Comparison of ENCODE assay signal across 9 cellular contexts in the genomic region with DNA sequence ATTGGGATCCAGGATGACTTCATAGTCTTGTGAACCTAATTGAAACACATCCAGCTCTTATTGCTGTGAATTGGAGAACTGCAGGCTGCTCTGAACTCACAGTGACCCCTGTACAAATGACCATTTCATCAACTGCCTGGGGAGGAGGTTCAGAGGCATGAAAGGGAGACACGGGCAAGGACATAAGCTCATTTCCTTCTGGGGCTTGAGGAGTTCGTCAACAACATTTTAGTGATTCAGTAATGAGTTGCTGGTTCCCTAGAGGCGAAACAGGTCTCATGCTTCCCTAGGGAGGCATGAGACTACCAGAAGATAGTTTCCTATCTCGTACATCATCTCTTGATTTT.
DNase-seq lines count a peak whose midpoint lies in the region; ATAC-seq and TF ChIP-seq lines count a peak whose summit lies in the region.
"Had no signal": no experiment of that assay in that cellular context is flagged by ENCODE, and none has a peak within 500 bp of the region (broad histone marks: within the 10 kb centered on the region; RNA-seq: fewer than 3 reads in every experiment).

No MANE protein-coding gene starts in this region.

- ATAC-seq in HG03097 (IDR thresholded peaks at IDR 0.05; ENCODE audit: low FRiP score, unreplicated experiment) (peak; percentile 62), memory B cell (ENCODE audit: low read depth) (no peak), GM21515 (IDR thresholded peaks at IDR 0.05; ENCODE audit: unreplicated experiment) (no peak)

- DNase-seq in A172 (ENCODE audit: low spot score) (peak; percentile 55), cardiac fibroblast (ENCODE audit: low read depth in 2 of 2) (peak; percentile 88 to 91), memory B cell (ENCODE audit: low spot score in 2 of 2) (no peak), NCI-H524 (lab: John Stamatoyannopoulos, UW) (no peak), pons (ENCODE audit: low spot score) (no peak), ACHN (no peak)
- DNase-seq: GDM1 had no signal

- peak overlapping the region; percentile 17 for H3K27ac Mint-ChIP-seq in memory B cell

- no peaks in the 10 kb centered on the region for H3K27me3 Mint-ChIP-seq in memory B cell

- in situ Hi-C loops in ACHN (cut with HindIII; ENCODE audit: low pct_ligation_motif_present, low pct_unique_long_range_greater_than_20kb, low sequenced_read_pairs): no loop called here

- no peak overlapping the region for H3K4me3 ChIP-seq in cardiac fibroblast (replicated peaks in 1 of 2; ENCODE audit: low read depth in 2 of 2, low read length in 2 of 2)

- no peaks in the 10 kb centered on the region for H3K9me3 Mint-ChIP-seq in memory B cell

- no peak for TF ChIP-seq CTCF in cardiac fibroblast (IDR thresholded peaks at IDR 0.05; ENCODE audit: low read depth, low read length)

- no peak overlapping the region for H3K4me3 Mint-ChIP-seq in memory B cell

- H3K4me1 Mint-ChIP-seq in memory B cell: peaks cover 28% of the 10 kb centered on the region

- H3K36me3 Mint-ChIP-seq in memory B cell: no peaks in the 10 kb centered on the region

Comparison
In these comparisons a context has a peak if more than half of its experiments do, and no peak if none do; other contexts are left out.
1. DNase-seq: peak in A172 (single experiment) and cardiac fibroblast (2 of 2); none in memory B cell (0 of 2), NCI-H524 (0 of 2), pons (single experiment) and ACHN (single experiment).